9 cellular contexts compared by ENCODE assay signal in genomic region chr6:122730775-122731386, GRCh38. TPM values are rescaled to one million over a fixed set of nuclear protein-coding genes. Genes with fewer than 3 reads are reported as not detected.
DNase-seq lines count a peak whose midpoint lies in the region; ATAC-seq, FAIRE-seq and TF ChIP-seq lines count a peak whose summit lies in the region.
"Had no signal": no experiment of that assay in that cellular context is flagged by ENCODE, and none has a peak within 500 bp of the region (broad histone marks: within the 10 kb centered on the region; RNA-seq: fewer than 3 reads in every experiment).

No MANE protein-coding gene starts in this region.

- WGBS in esophagus muscularis mucosa: 2% methylated on average over 4 of the region's 4 CpGs

- no peak overlapping the region for H2AFZ ChIP-seq in parathyroid adenoma

- H3K4me3 ChIP-seq in esophagus muscularis mucosa: no peak overlapping the region
- no peak overlapping the region for H3K4me3 ChIP-seq in parathyroid adenoma (ENCODE audit: low read depth, low read length)

- H3K36me3 ChIP-seq in esophagus muscularis mucosa (no peaks in the 10 kb centered on the region), parathyroid adenoma (ENCODE audit: control insufficient read depth, insufficient read depth, low read length) (no peaks in the 10 kb centered on the region)

- H3K27me3 ChIP-seq in esophagus muscularis mucosa (peaks cover 0 to 5% (median 0%) of the 10 kb centered on the region in 4 donors), parathyroid adenoma (ENCODE audit: control insufficient read depth, insufficient read depth, low read length) (no peaks in the 10 kb centered on the region)

- H3K4me1 ChIP-seq in esophagus muscularis mucosa (no peaks in the 10 kb centered on the region), parathyroid adenoma (no peaks in the 10 kb centered on the region)

- TF ChIP-seq CTCF in esophagus muscularis mucosa (IDR thresholded peaks at IDR 0.05): peak; percentile 60 to 76 (median 69)
- TF ChIP-seq CTCF in parathyroid adenoma (IDR thresholded peaks at IDR 0.05): peak; percentile 76

- no peak for TF ChIP-seq EP300 in esophagus muscularis mucosa (IDR thresholded peaks at IDR 0.05)

- H3K9ac ChIP-seq in parathyroid adenoma: no peak overlapping the region

- intact Hi-C loops in esophagus muscularis mucosa (cut with DNase I): loop anchor here (2.0 to 5.0 kb wide), 2 partner anchors 108 to 586 kb away; no protein-coding TSS in a partner anchor

- no peaks in the 10 kb centered on the region for H3K79me2 ChIP-seq in parathyroid adenoma

- H3K27ac ChIP-seq in esophagus muscularis mucosa (replicated peaks in 1 of 4) (no peak overlapping the region), parathyroid adenoma (no peak overlapping the region)

- no peak overlapping the region for H3K4me2 ChIP-seq in parathyroid adenoma (ENCODE audit: low read length)

- peak; percentile 52 for FAIRE-seq in RCC 7860 (lab: Jason Lieb, UNC)

- DNase-seq in COLO668 (lab: John Stamatoyannopoulos, UW; ENCODE audit: unreplicated experiment) (peak; percentile 5), HPDE6-E6E7 (ENCODE audit: extremely low spot score) (peak; percentile 17), RCC 7860 (ENCODE audit: low spot score) (peak; percentile 10), esophagus muscularis mucosa (ENCODE audit: extremely low spot score) (no peak), HuH-7.5 (ENCODE audit: low spot score) (no peak)

- H3K9me3 ChIP-seq in esophagus muscularis mucosa (no peaks in the 10 kb centered on the region), parathyroid adenoma (ENCODE audit: control insufficient read depth, low read length) (no peaks in the 10 kb centered on the region)

- ATAC-seq in GM18517 (IDR thresholded peaks at IDR 0.05; ENCODE audit: unreplicated experiment) (peak; percentile 65), HG02763 (IDR thresholded peaks at IDR 0.05; ENCODE audit: unreplicated experiment) (no peak)

- TF ChIP-seq POLR2A in esophagus muscularis mucosa (IDR thresholded peaks at IDR 0.05; ENCODE audit: low read depth): no peak

RNA-seq across cellular contexts. Expression of gene FABP7, which starts 48.6 kb away (rescaled TPM):
- not detected for total RNA-seq in esophagus muscularis mucosa
- total RNA-seq: mononuclear cell had no signal

RNA-seq across cellular contexts. Expression of gene SMPDL3A, which starts 58.2 kb away (rescaled TPM):
- total RNA-seq in esophagus muscularis mucosa: 10 to 100 TPM in 1 of 4 donors, 1 to 10 TPM in 3; 6.6 to 14.9 (median 7.4) TPM

Comparison
In these comparisons a context has a peak if more than half of its experiments do, and no peak if none do; other contexts are left out.
1. DNase-seq: peak in COLO668 (single experiment), HPDE6-E6E7 (single experiment) and RCC 7860 (single experiment); none in esophagus muscularis mucosa (single experiment) and HuH-7.5 (single experiment).